9 cellular contexts compared by ENCODE assay signal in genomic region chr1:39898648-39899603, GRCh38. TPM values are rescaled to one million over a fixed set of nuclear protein-coding genes. Genes with fewer than 3 reads are reported as not detected.
A peak's percentile ranks its signal among the peaks of the same experiment; 100 is the strongest.
DNase-seq lines count a peak whose midpoint lies in the region; ATAC-seq, FAIRE-seq and TF ChIP-seq lines count a peak whose summit lies in the region.
"Had no signal": no experiment of that assay in that cellular context is flagged by ENCODE, and none has a peak within 500 bp of the region (broad histone marks: within the 10 kb centered on the region; RNA-seq: fewer than 3 reads in every experiment).

No MANE protein-coding gene starts in this region.

- H2BK15ac ChIP-seq in H1 (ENCODE audit: low read length) = peak overlapping the region; percentile 82

- H2AFZ ChIP-seq in H1 (ENCODE audit: low read length) (0 out of 2 replicates have a peak overlapping the region, but pooled peaks have one; percentile 25), osteoblast (ENCODE audit: low read length) (no peak overlapping the region)

- 29% methylated on average over 14 of the region's 14 CpGs; no CpG with 5 or more reads in 1 of the 2 experiments for WGBS in H1 (ENCODE audit: extremely low coverage in 1 of 2, insufficient coverage in 1 of 2, insufficient read length in 1 of 2, insufficient replicate concordance in 2 of 2, low coverage in 1 of 2, low lambda C conversion rate in 2 of 2, missing lambda C conversion rate in 1 of 2), 2 experiments

- H3K27me3 ChIP-seq in H1 (replicated peaks in 1 of 4; ENCODE audit: control insufficient read depth in 3 of 4, extremely low read depth in 1 of 4, insufficient read depth in 3 of 4, low read length in 3 of 4) (peaks cover 3 to 11% (median 9%) of the 10 kb centered on the region in 4 experiments; a peak in 6 of 7 replicates), osteoblast (ENCODE audit: insufficient read depth, low read length) (peaks cover 31% of the 10 kb centered on the region)

- peak overlapping the region; percentile 67 for H4K91ac ChIP-seq in H1 (replicated peaks; ENCODE audit: insufficient read length, low read length)

- H4K8ac ChIP-seq in H1 (ENCODE audit: extremely low read depth, insufficient read depth, low read length) = no peak overlapping the region

- TF ChIP-seq CTCF in GM13977 (IDR thresholded peaks at IDR 0.05; ENCODE audit: extremely low read depth, insufficient read depth, missing control alignments) (no peak), H1 (IDR thresholded peaks at IDR 0.05; ENCODE audit: control extremely low read depth in 1 of 3, insufficient read depth in 1 of 3, low read depth in 1 of 3, low read length in 3 of 3) (no peak), osteoblast (IDR thresholded peaks at IDR 0.05; ENCODE audit: extremely low read depth, low read depth, low read length) (no peak)

- ATAC-seq in HG03520 (IDR thresholded peaks at IDR 0.05; ENCODE audit: unreplicated experiment) = no peak
- no peak for ATAC-seq in activated T-cell treated with anti-CD3 and anti-CD28 coated beads, Interleukin-2, amount 50 U/mL, for 4 hours

- POLR2A ChIA-PET in H1 (lab: Charles Lee; ENCODE audit: partially characterized antibody) = interaction anchor here (0.6 to 4.8 kb wide), 13 partner anchors 16 to 197 kb away, joined by 3 to 43 read pairs (median 3); partner anchors contain the start of genes CAP1 and TRIT1

- TF ChIP-seq EP300 in H1 (IDR thresholded peaks at IDR 0.05; ENCODE audit: borderline replicate concordance in 1 of 2, low read depth in 2 of 2, low read length in 2 of 2) = no peak

- H3K79me2 ChIP-seq in H1 (ENCODE audit: control insufficient read depth in 1 of 2, insufficient read depth in 2 of 2, low read length in 2 of 2) (peaks cover 0 to 14% of the 10 kb centered on the region in 2 experiments; a peak in 1 of 4 replicates), osteoblast (ENCODE audit: insufficient read depth, low read length) (no peaks in the 10 kb centered on the region)

- H3K9me3 ChIP-seq in H1 (ENCODE audit: insufficient read depth in 2 of 2, low read depth in 1 of 2, low read length in 1 of 2) (no peaks in the 10 kb centered on the region), osteoblast (ENCODE audit: low read depth, low read length) (no peaks in the 10 kb centered on the region)

- H3K23me2 ChIP-seq in H1 (ENCODE audit: low read depth, low read length) = peaks cover 21% of the 10 kb centered on the region

- H3K4me3 ChIP-seq in H1 (ENCODE audit: extremely low read depth in 1 of 4, insufficient read depth in 2 of 4, low read depth in 3 of 4, low read length in 4 of 4) (peak overlapping the region; percentile 14 to 86 (median 24); a peak in 5 of 8 replicates), osteoblast (ENCODE audit: insufficient read depth, low read length) (no peak overlapping the region)

- in situ Hi-C loops in GM13977 (cut with MboI; ENCODE audit: low pct_unique_long_range_greater_than_20kb, low sequenced_read_pairs, unreplicated experiment) = no loop called here

- peak in 1 of 2 experiments; percentile 29; a peak in 1 of 3 replicates for TF ChIP-seq POLR2A in H1 (IDR thresholded peaks at IDR 0.05; ENCODE audit: control extremely low read depth in 1 of 2, low read depth in 2 of 2, low read length in 2 of 2)

- FAIRE-seq in H1 (lab: Jason Lieb, UNC) = peak; percentile 98

- peak overlapping the region; percentile 65; the same call in 1 of the 2 replicates for H2AK5ac ChIP-seq in H1 (ENCODE audit: low read depth, low read length)

- no peaks in the 10 kb centered on the region for H3K79me1 ChIP-seq in H1 (ENCODE audit: low read depth, low read length)

- peak overlapping the region; percentile 83; the same call in 1 of the 2 replicates for H2BK20ac ChIP-seq in H1 (ENCODE audit: low read length)

- CTCF ChIA-PET in H1 (lab: Charles Lee; ENCODE audit: partially characterized antibody) = interaction anchor here (0.6 to 17.0 kb wide), 10 partner anchors 13 to 315 kb away, joined by 3 to 184 read pairs (median 6); no protein-coding TSS in a partner anchor

- H3K36me3 Mint-ChIP-seq in activated T-cell treated with anti-CD3 and anti-CD28 coated beads, Interleukin-2, amount 50 U/mL, for 4 hours (ENCODE audit: insufficient read depth) = no peaks in the 10 kb centered on the region

- no peak overlapping the region for H3K4me3 Mint-ChIP-seq in activated T-cell treated with anti-CD3 and anti-CD28 coated beads, Interleukin-2, amount 50 U/mL, for 4 hours

- H3K4me1 Mint-ChIP-seq in activated T-cell treated with anti-CD3 and anti-CD28 coated beads, Interleukin-2, amount 50 U/mL, for 4 hours (ENCODE audit: low read depth) = peaks cover 7% of the 10 kb centered on the region

- H3K4me1 ChIP-seq in H1 (replicated peaks in 1 of 4; ENCODE audit: control insufficient read depth in 3 of 4, insufficient read depth in 4 of 4, low read length in 3 of 4) = peaks cover 17 to 41% (median 23%) of the 10 kb centered on the region in 4 experiments
- peaks cover 25% of the 10 kb centered on the region for H3K4me1 ChIP-seq in osteoblast (ENCODE audit: insufficient read depth, low read length)

- peaks cover 59% of the 10 kb centered on the region for H3K27me3 Mint-ChIP-seq in activated T-cell treated with anti-CD3 and anti-CD28 coated beads, Interleukin-2, amount 50 U/mL, for 4 hours (ENCODE audit: low read depth)

- H3K56ac ChIP-seq in H1 (replicated peaks; ENCODE audit: insufficient read length, low read depth, low read length) = peak overlapping the region; percentile 27

- peak overlapping the region; percentile 19 for H4K5ac ChIP-seq in H1 (ENCODE audit: insufficient read length, low read depth, low read length)

- peak overlapping the region; percentile 66 to 78 for H3K4me2 ChIP-seq in H1 (ENCODE audit: insufficient read depth in 1 of 2, low read depth in 2 of 2, low read length in 2 of 2)
- H3K4me2 ChIP-seq in osteoblast (ENCODE audit: insufficient read depth, low read length) = no peak overlapping the region

- peak overlapping the region in 3 of 4 experiments; percentile 43 to 50 (median 46); a peak in 4 of 7 replicates for H3K9ac ChIP-seq in H1 (replicated peaks in 1 of 4; ENCODE audit: extremely low read depth in 1 of 4, low read depth in 3 of 4, low read length in 3 of 4)

- H3K36me3 ChIP-seq in H1 (ENCODE audit: control insufficient read depth in 2 of 4, insufficient read depth in 4 of 4, low read length in 3 of 4) = peaks cover 0 to 9% (median 0%) of the 10 kb centered on the region in 4 experiments; a peak in 1 of 8 replicates
- H3K36me3 ChIP-seq in osteoblast (ENCODE audit: insufficient read depth, low read length) = no peaks in the 10 kb centered on the region

- no peaks in the 10 kb centered on the region for H3K9me3 Mint-ChIP-seq in activated T-cell treated with anti-CD3 and anti-CD28 coated beads, Interleukin-2, amount 50 U/mL, for 4 hours

- H3K27ac ChIP-seq in H1 (ENCODE audit: low read depth, low read length) = peak overlapping the region; percentile 57
- no peak overlapping the region for H3K27ac ChIP-seq in osteoblast (ENCODE audit: low read depth, low read length)
- H3K27ac ChIP-seq: epithelial cell of prostate had no signal

- peak overlapping the region; percentile 82 for H2BK12ac ChIP-seq in H1 (ENCODE audit: low read depth, low read length)

- H3K18ac ChIP-seq in H1 (ENCODE audit: extremely low read depth, low read length) = peak overlapping the region; percentile 91

- DNase-seq in GM13977 (ENCODE audit: low spot score) = peak; percentile 68
- DNase-seq in NCI-H345 (lab: John Stamatoyannopoulos, UW) = peak; percentile 46
- peak in 1 of 2 experiments; percentile 83 for DNase-seq in H1 (ENCODE audit: low read depth in 1 of 2, low spot score in 2 of 2)
- peak; percentile 81 for DNase-seq in osteoblast (ENCODE audit: insufficient read length, low spot score, missing footprints)
- no peak for DNase-seq in activated T-cell treated with anti-CD3 and anti-CD28 coated beads, Interleukin-2, amount 50 U/mL, for 4 hours
- DNase-seq in stimulated activated CD4-positive, alpha-beta T cell treated with anti-CD3 and anti-CD28 coated beads, Interleukin-4, amount 100 ng/mL, for 24 hours = no peak
- no peak for DNase-seq in NOMO-1 treated with DMSO at 0.1 percent for 48 hours (lab: John Stamatoyannopoulos, UW; ENCODE audit: unreplicated experiment)

- H3K4ac ChIP-seq in H1 (replicated peaks; ENCODE audit: insufficient read length, low read depth, low read length) = peak overlapping the region; percentile 82

- peak in 1 of 2 experiments; percentile 5; a peak in 1 of 4 replicates for TF ChIP-seq RAD21 in H1 (IDR thresholded peaks at IDR 0.05 in 1 of 2, conservative IDR thresholded peaks at IDR 0.05 in 1 of 2; ENCODE audit: low read depth in 2 of 2, low read length in 2 of 2)

- no peak overlapping the region for H3K23ac ChIP-seq in H1 (ENCODE audit: insufficient read length)

- H4K20me1 ChIP-seq in H1 (replicated peaks in 1 of 2; ENCODE audit: control insufficient read depth in 1 of 2, insufficient read depth in 2 of 2, low read length in 2 of 2) (no peaks in the 10 kb centered on the region), osteoblast (ENCODE audit: insufficient read depth, low read length) (no peaks in the 10 kb centered on the region)

- peak overlapping the region; percentile 82 for H2BK120ac ChIP-seq in H1 (replicated peaks; ENCODE audit: low read depth, low read length)

- H2BK5ac ChIP-seq in H1 (ENCODE audit: low read depth, low read length) = peak overlapping the region; percentile 57

- no peak overlapping the region for H3K14ac ChIP-seq in H1 (ENCODE audit: insufficient read length)

RNA-seq across cellular contexts. Expression of gene MYCL, which starts 2.8 kb away (rescaled TPM):
- total RNA-seq in H1 (2021; fragmentation: NEBNext Ultra II Directional; extraction: Animal tissue kit (Norgen Biotek cat#: 25700)) = 28.8 and 29.9 TPM in 2 replicates
- 20.3 and 30.3 TPM in 2 replicates for polyA plus RNA-seq in H1 (2011; rRNA removed)
- polyA plus RNA-seq in H1 (2011; cell fraction: cytosol; rRNA removed) = 31.1 TPM
- 25.5 TPM for polyA plus RNA-seq in H1 (2011; cell fraction: nucleus; rRNA removed)
- polyA plus RNA-seq in H1 (2012, experiment 1 of 2) = 19.1 to 20.7 TPM (median 20.2 TPM) in 4 replicates
- 25.3 TPM for polyA plus RNA-seq in H1 (2012, experiment 2 of 2)
- polyA plus RNA-seq in H1 (2013, experiment 1 of 2) = 18.5 TPM
- polyA plus RNA-seq in H1 (2013, experiment 2 of 2) = 18.8 TPM
- 20.0 and 29.7 TPM in 2 replicates for polyA minus RNA-seq in H1 (2011; rRNA and poly(A)+ RNA removed)
- 19.9 TPM for polyA minus RNA-seq in H1 (2011; cell fraction: cytosol; rRNA and poly(A)+ RNA removed)
- 35.5 TPM for polyA minus RNA-seq in H1 (2011; cell fraction: nucleus; rRNA and poly(A)+ RNA removed)
- 0.72 and 0.88 TPM in 2 replicates for total RNA-seq in osteoblast
- under 1 TPM; 0.08 to 0.38 (median 0.18) TPM for total RNA-seq in activated T-cell treated with anti-CD3 and anti-CD28 coated beads, Interleukin-2, amount 50 U/mL, for 4 hours

RNA-seq across cellular contexts. Expression of gene TRIT1, which starts 15.6 kb away (rescaled TPM):
- 30.3 and 32.3 TPM in 2 replicates for total RNA-seq in H1 (2021; fragmentation: NEBNext Ultra II Directional; extraction: Animal tissue kit (Norgen Biotek cat#: 25700))
- 9.1 and 11.1 TPM in 2 replicates for polyA plus RNA-seq in H1 (2011; rRNA removed)
- 22.2 TPM for polyA plus RNA-seq in H1 (2011; cell fraction: cytosol; rRNA removed)
- 23.2 TPM for polyA plus RNA-seq in H1 (2011; cell fraction: nucleus; rRNA removed)
- 22.2 to 27.8 TPM (median 23.6 TPM) in 4 replicates for polyA plus RNA-seq in H1 (2012, experiment 1 of 2)
- 2.6 TPM for polyA plus RNA-seq in H1 (2012, experiment 2 of 2)
- polyA plus RNA-seq in H1 (2013, experiment 1 of 2) = 25.3 TPM
- polyA plus RNA-seq in H1 (2013, experiment 2 of 2) = 24.9 TPM
- polyA minus RNA-seq in H1 (2011; rRNA and poly(A)+ RNA removed) = 19.7 and 28.6 TPM in 2 replicates
- polyA minus RNA-seq in H1 (2011; cell fraction: cytosol; rRNA and poly(A)+ RNA removed) = 17.6 TPM
- polyA minus RNA-seq in H1 (2011; cell fraction: nucleus; rRNA and poly(A)+ RNA removed) = 39.2 TPM
- total RNA-seq in osteoblast = 25.3 and 29.3 TPM in 2 replicates
- 10 to 100 TPM; 28.6 to 30.8 (median 30.6) TPM for total RNA-seq in activated T-cell treated with anti-CD3 and anti-CD28 coated beads, Interleukin-2, amount 50 U/mL, for 4 hours

RNA-seq across cellular contexts. Expression of gene MFSD2A, which starts 56.0 kb away (rescaled TPM):
- total RNA-seq in H1 (2021; fragmentation: NEBNext Ultra II Directional; extraction: Animal tissue kit (Norgen Biotek cat#: 25700)) = 25.9 and 26.6 TPM in 2 replicates
- polyA plus RNA-seq in H1 (2011; rRNA removed) = 18.3 and 25.6 TPM in 2 replicates
- 16.4 TPM for polyA plus RNA-seq in H1 (2011; cell fraction: cytosol; rRNA removed)
- polyA plus RNA-seq in H1 (2011; cell fraction: nucleus; rRNA removed) = 42.3 TPM
- 16.5 to 19.4 TPM (median 18.4 TPM) in 4 replicates for polyA plus RNA-seq in H1 (2012, experiment 1 of 2)
- 19.5 TPM for polyA plus RNA-seq in H1 (2012, experiment 2 of 2)
- polyA plus RNA-seq in H1 (2013, experiment 1 of 2) = 37.7 TPM
- 38.4 TPM for polyA plus RNA-seq in H1 (2013, experiment 2 of 2)
- 20.3 and 31.0 TPM in 2 replicates for polyA minus RNA-seq in H1 (2011; rRNA and poly(A)+ RNA removed)
- polyA minus RNA-seq in H1 (2011; cell fraction: cytosol; rRNA and poly(A)+ RNA removed) = 6.8 TPM
- polyA minus RNA-seq in H1 (2011; cell fraction: nucleus; rRNA and poly(A)+ RNA removed) = 18.5 TPM
- total RNA-seq in osteoblast = 3.5 and 3.6 TPM in 2 replicates
- 10 to 100 TPM; 31.0 to 35.6 (median 31.8) TPM for total RNA-seq in activated T-cell treated with anti-CD3 and anti-CD28 coated beads, Interleukin-2, amount 50 U/mL, for 4 hours

Comparison
In these comparisons a context has a peak if more than half of its experiments do, and no peak if none do; other contexts are left out.
1. DNase-seq: peak in GM13977 (single experiment), NCI-H345 (single experiment) and osteoblast (single experiment); none in activated T-cell treated with anti-CD3 and anti-CD28 coated beads, Interleukin-2, amount 50 U/mL, for 4 hours (single experiment), stimulated activated CD4-positive, alpha-beta T cell treated with anti-CD3 and anti-CD28 coated beads, Interleukin-4, amount 100 ng/mL, for 24 hours (single experiment) and NOMO-1 treated with DMSO at 0.1 percent for 48 hours (single experiment).
2. RNA of gene MYCL, which starts 2.8 kb away (total RNA-seq): 28.8 to 29.9 TPM in H1; 0.72 to 0.88 TPM in osteoblast and 0.08 to 0.38 TPM in activated T-cell treated with anti-CD3 and anti-CD28 coated beads, Interleukin-2, amount 50 U/mL, for 4 hours; every median in the first group is over 10 times any median in the second.